Comparison of ENCODE assay signal across 20 cellular contexts in the genomic region with DNA sequence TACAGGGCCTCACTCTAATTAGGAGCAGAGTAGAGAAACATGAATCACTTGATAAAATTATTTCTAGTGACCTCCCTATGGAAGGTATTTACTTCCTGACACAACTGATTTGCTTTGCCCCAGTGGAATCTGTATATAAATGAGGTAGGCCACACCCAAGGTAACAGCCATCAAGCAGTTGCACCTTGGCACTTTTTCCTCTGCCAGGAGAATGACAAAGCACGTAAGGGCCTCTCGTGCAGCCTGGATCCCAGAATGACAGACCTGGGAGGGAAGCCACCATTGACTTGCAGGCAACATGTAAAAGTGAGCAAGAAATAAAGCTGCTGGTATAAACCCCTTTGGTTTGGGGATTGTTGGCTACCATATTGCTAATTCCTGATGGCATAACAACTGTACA.
"Had no signal": no experiment of that assay in that cellular context is flagged by ENCODE, and none has a peak within 500 bp of the region (broad histone marks: within the 10 kb centered on the region; RNA-seq: fewer than 3 reads in every experiment).

No MANE protein-coding gene starts in this region.

- DNase-seq: effector memory CD8-positive, alpha-beta T cell; esophagus squamous epithelium; heart left ventricle; hippocampal formation; left cardiac atrium; left ventricle myocardium superior; mesendoderm; naive thymus-derived CD4-positive, alpha-beta T cell; nephron progenitor cell; psoas muscle; stimulated activated CD4-positive, alpha-beta T cell treated with anti-CD3 and anti-CD28 coated beads, Interleukin-2, amount 100 ng/mL, for 24 hours; stimulated activated CD4-positive, alpha-beta T cell treated with anti-CD3 and anti-CD28 coated beads, Interleukin-4, amount 100 ng/mL, for 4 hours; stimulated activated naive B cell treated with anti-CD40 and anti-IgM and Interleukin-4, amounts not matched to agents 10 μg/mL and 1 μg/mL and 100 μg/mL, for 72 hours; stimulated activated naive CD8-positive, alpha-beta T cell treated with anti-CD3 and anti-CD28 coated beads, Interleukin-15, amount 100 ng/mL, for 72 hours; trophoblast cell; uterus had no signal

- H3K4me1 ChIP-seq: esophagus squamous epithelium, psoas muscle, uterus had no signal

- H3K36me3 ChIP-seq: esophagus squamous epithelium, heart left ventricle, neutrophil, thoracic aorta, uterus had no signal

- H3K4me3 ChIP-seq: esophagus squamous epithelium, heart left ventricle, lung, psoas muscle, thoracic aorta, uterus had no signal

- H3K27ac ChIP-seq: esophagus squamous epithelium, heart left ventricle, neutrophil, psoas muscle, thoracic aorta, uterus had no signal

- ATAC-seq: effector memory CD8-positive, alpha-beta T cell; heart left ventricle; left cardiac atrium; left ventricle myocardium superior; naive thymus-derived CD4-positive, alpha-beta T cell; psoas muscle; sciatic nerve; stimulated activated naive B cell treated with anti-CD40 and anti-IgM and Interleukin-4, amounts not matched to agents 10 μg/mL and 1 μg/mL and 100 μg/mL, for 72 hours had no signal

- H3K9me3 ChIP-seq: esophagus squamous epithelium, heart left ventricle, neutrophil, psoas muscle, thoracic aorta, uterus had no signal

- H3K27me3 ChIP-seq: esophagus squamous epithelium, heart left ventricle, neutrophil, uterus had no signal
